In genomic region chr3:112013058-112013783, GRCh38 we compare ENCODE assay signal across 8 cellular contexts. TPM values are rescaled to one million over a fixed set of nuclear protein-coding genes. Genes with fewer than 3 reads are reported as not detected.
DNase-seq lines count a peak whose midpoint lies in the region; ATAC-seq and TF ChIP-seq lines count a peak whose summit lies in the region.

No MANE protein-coding gene starts in this region.

- H3K4me3 ChIP-seq in AG10803 (ENCODE audit: low read length) (no peak overlapping the region), heart right ventricle (peak overlapping the region in 2 of 10 donors; percentile 6 to 13)

- DNase-seq in AG10803 (ENCODE audit: low read depth) (peak; percentile 71), SW480 (ENCODE audit: low spot score) (peak; percentile 75), amniotic stem cell (lab: John Stamatoyannopoulos, UW) (peak; percentile 71), heart right ventricle (peak; percentile 46 to 69), retina (peak; percentile 80), NCI-H526 treated with DMSO at 0.1 percent for 48 hours (lab: John Stamatoyannopoulos, UW) (no peak)

- WGBS in heart right ventricle, 2 donors, result 31 to 32% methylated on average over 19 of the region's 19 CpGs

- peaks cover 0 to 45% (median 27%) of the 10 kb centered on the region in 9 donors for H3K4me1 ChIP-seq in heart right ventricle

- peak; percentile 77 for TF ChIP-seq CTCF in AG10803 (conservative IDR thresholded peaks at IDR 0.05; ENCODE audit: low read length)
- peak; percentile 46 to 89 (median 75) for TF ChIP-seq CTCF in heart right ventricle (IDR thresholded peaks at IDR 0.05)

- ATAC-seq in GM18873 (IDR thresholded peaks at IDR 0.05; ENCODE audit: low FRiP score, unreplicated experiment) (peak; percentile 80), HG03196 (IDR thresholded peaks at IDR 0.05; ENCODE audit: unreplicated experiment) (peak; percentile 74), heart right ventricle (peak; percentile 75 to 90 (median 85))

- no peaks in the 10 kb centered on the region for H3K27me3 ChIP-seq in heart right ventricle

- H3K9me3 ChIP-seq in heart right ventricle, result no peaks in the 10 kb centered on the region

- no peaks in the 10 kb centered on the region for H3K36me3 ChIP-seq in heart right ventricle

- peak overlapping the region; percentile 10 to 82 (median 59) for H3K27ac ChIP-seq in heart right ventricle

- intact Hi-C loops in heart right ventricle (cut with DNase I), result loop anchor here in 4 of 10 donors (1.0 to 5.0 kb wide), 6 partner anchors 24 to 344 kb away; partner anchors contain the start of gene ABHD10 (in 1 of the 4)

RNA-seq across cellular contexts. Expression of gene TAGLN3, which starts 14.5 kb away (rescaled TPM):
- 1 to 10 TPM in 2 of 10 donors, under 1 TPM in 5, not detected in 3; 0.36 to 1.1 (median 0.58) TPM for total RNA-seq in heart right ventricle
- under 1 TPM; 0.10 to 0.66 TPM for polyA plus RNA-seq in heart right ventricle

RNA-seq across cellular contexts. Expression of gene TMPRSS7, which starts 21.3 kb away (rescaled TPM):
- not detected for total RNA-seq in heart right ventricle
- polyA plus RNA-seq in heart right ventricle, result not detected

RNA-seq across cellular contexts. Expression of gene ABHD10, which starts 34.4 kb away (rescaled TPM):
- 10 to 100 TPM; 42.5 to 57.8 (median 50.1) TPM for total RNA-seq in heart right ventricle
- 10 to 100 TPM; 10.5 to 51.1 TPM for polyA plus RNA-seq in heart right ventricle
